ENCODE assay signal across 27 cellular contexts in genomic region chr4:17163156-17163555, GRCh38.
"Had no signal": no experiment of that assay in that cellular context is flagged by ENCODE, and none has a peak within 500 bp of the region (broad histone marks: within the 10 kb centered on the region; RNA-seq: fewer than 3 reads in every experiment).

No MANE protein-coding gene starts in this region.

- ATAC-seq: activated CD8-positive, alpha-beta memory T cell treated with anti-CD3 and anti-CD28 coated beads, Interleukin-2, amount 10 ng/mL, durations not matched to agents 7 days and 5 days; activated naive CD4-positive, alpha-beta T cell treated with anti-CD3 and anti-CD28 coated beads, Interleukin-2, amount 50 U/mL, for 72 hours; activated naive CD8-positive, alpha-beta T cell treated with anti-CD3 and anti-CD28 coated beads, Interleukin-2, amount 50 U/mL, for 24 hours; Right ventricle myocardium inferior; T-helper 17 cell; WTC11 had no signal

- DNase-seq: activated CD4-positive, alpha-beta T cell treated with anti-CD3 and anti-CD28 coated beads, Interleukin-2, amount 10 ng/mL, durations not matched to agents 24 days and 14 days; activated CD4-positive, alpha-beta T cell treated with anti-CD3 and anti-CD28 coated beads, Interleukin-2, amount 50 U/mL, for 48 hours; activated CD4-positive, CD25-positive, alpha-beta regulatory T cell treated with anti-CD3 and anti-CD28 coated beads, Interleukin-2, amount 50 U/mL, for 72 hours; activated CD8-positive, alpha-beta memory T cell treated with anti-CD3 and anti-CD28 coated beads, Interleukin-2, amount 10 ng/mL, durations not matched to agents 7 days and 5 days; activated effector memory CD4-positive, alpha-beta T cell treated with anti-CD3 and anti-CD28 coated beads, Interleukin-2, amount 50 U/mL, for 16 hours; activated naive CD4-positive, alpha-beta T cell treated with Interleukin-2 at 50 U/mL for 16 hours; activated naive CD8-positive, alpha-beta T cell treated with anti-CD3 and anti-CD28 coated beads, Interleukin-2, amount 50 U/mL, for 24 hours; activated T-cell treated with anti-CD3 and anti-CD28 coated beads, Interleukin-2, amount 50 U/mL, for 24 hours; amniotic stem cell; Karpas-422; NCI-H1048; NCI-H146; NCI-H187 treated with DMSO at 0.1 percent for 48 hours; NCI-H2107; NCI-H345; NCI-H510A; NCI-H526 treated with DMSO at 0.1 percent for 48 hours; NCI-H82; RPMI8226; T-helper 17 cell; T-helper 9 cell had no signal

- H3K4me3 Mint-ChIP-seq: activated CD4-positive, alpha-beta T cell treated with anti-CD3 and anti-CD28 coated beads, Interleukin-2, amount 10 ng/mL, durations not matched to agents 24 days and 14 days; activated CD8-positive, alpha-beta memory T cell treated with anti-CD3 and anti-CD28 coated beads, Interleukin-2, amount 10 ng/mL, durations not matched to agents 7 days and 5 days; activated naive CD8-positive, alpha-beta T cell treated with anti-CD3 and anti-CD28 coated beads, Interleukin-2, amount 50 U/mL, for 24 hours; activated T-cell treated with anti-CD3 and anti-CD28 coated beads, Interleukin-2, amount 50 U/mL, for 24 hours; brain; central memory CD8-positive, alpha-beta T cell; T-helper 17 cell; WTC11 had no signal

- H3K27ac Mint-ChIP-seq: activated CD4-positive, alpha-beta T cell treated with anti-CD3 and anti-CD28 coated beads, Interleukin-2, amount 10 ng/mL, durations not matched to agents 24 days and 14 days; activated CD8-positive, alpha-beta memory T cell treated with anti-CD3 and anti-CD28 coated beads, Interleukin-2, amount 10 ng/mL, durations not matched to agents 7 days and 5 days; activated naive CD4-positive, alpha-beta T cell treated with anti-CD3 and anti-CD28 coated beads, Interleukin-2, amount 50 U/mL, for 72 hours; activated naive CD8-positive, alpha-beta T cell treated with anti-CD3 and anti-CD28 coated beads, Interleukin-2, amount 50 U/mL, for 24 hours; activated T-cell treated with anti-CD3 and anti-CD28 coated beads, Interleukin-2, amount 50 U/mL, for 24 hours; brain; T-helper 17 cell; WTC11 had no signal

- H3K27me3 Mint-ChIP-seq: activated CD4-positive, alpha-beta T cell treated with anti-CD3 and anti-CD28 coated beads, Interleukin-2, amount 10 ng/mL, durations not matched to agents 24 days and 14 days; activated CD8-positive, alpha-beta memory T cell treated with anti-CD3 and anti-CD28 coated beads, Interleukin-2, amount 10 ng/mL, durations not matched to agents 7 days and 5 days; brain had no signal

- H3K36me3 Mint-ChIP-seq: activated CD8-positive, alpha-beta memory T cell treated with anti-CD3 and anti-CD28 coated beads, Interleukin-2, amount 10 ng/mL, durations not matched to agents 7 days and 5 days had no signal

- H3K4me1 Mint-ChIP-seq: activated naive CD8-positive, alpha-beta T cell treated with anti-CD3 and anti-CD28 coated beads, Interleukin-2, amount 50 U/mL, for 24 hours; central memory CD8-positive, alpha-beta T cell; T-helper 17 cell had no signal

- FAIRE-seq: astrocyte had no signal
